ENCODE assay signal across 8 cellular contexts in the genomic region with DNA sequence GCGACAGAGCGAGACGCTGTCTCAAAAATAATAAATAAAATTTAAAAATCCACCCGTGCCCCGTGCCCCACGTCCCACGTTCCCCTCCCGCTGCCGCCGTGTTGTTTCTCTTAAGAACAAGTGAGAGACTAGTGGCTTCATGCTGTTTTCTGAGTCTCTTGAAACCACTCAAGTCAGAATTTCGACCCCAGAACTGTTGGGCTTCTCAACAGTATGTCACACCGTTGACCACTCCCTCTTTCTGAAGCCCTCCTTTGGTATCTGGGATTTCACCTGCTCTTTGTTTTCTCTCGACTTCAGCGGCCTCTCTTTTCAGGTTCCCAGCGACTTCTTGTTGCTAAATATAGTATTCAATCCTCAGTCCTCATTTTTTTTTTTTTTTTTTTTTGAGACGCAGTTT. TPM values are rescaled to one million over a fixed set of nuclear protein-coding genes. Genes with fewer than 3 reads are reported as not detected.
DNase-seq lines count a peak whose midpoint lies in the region; ATAC-seq and TF ChIP-seq lines count a peak whose summit lies in the region.

No MANE protein-coding gene starts in this region.

- no peaks in the 10 kb centered on the region for H3K9me3 Mint-ChIP-seq in T-helper 1 cell treated with Interleukin-12 subunit alpha and Interleukin-12 subunit beta and Interleukin-4 antibody, amounts not matched to agents 30 μg/mL and 1 μg/mL, for 36 hours
- H3K9me3 Mint-ChIP-seq in activated CD8-positive, alpha-beta T cell treated with anti-CD3 and anti-CD28 coated beads for 36 hours = no peaks in the 10 kb centered on the region

- intact Hi-C loops in activated CD8-positive, alpha-beta T cell treated with anti-CD3 and anti-CD28 coated beads for 36 hours (cut with micrococcal nuclease) = loop anchor here (5.0 kb wide), 1 partner anchor 51 kb away; no protein-coding TSS in a partner anchor

- H3K4me3 ChIP-seq in iPS-20b (ENCODE audit: low read length) (peak overlapping the region; percentile 88), subcutaneous abdominal adipose tissue (ENCODE audit: low read depth in 1 of 5, low read length in 5 of 5) (peak overlapping the region; percentile 85 to 94 (median 93))

- DNase-seq in T-helper 1 cell = no peak
- no peak for DNase-seq in activated CD8-positive, alpha-beta T cell treated with anti-CD3 and anti-CD28 coated beads for 36 hours
- no peak for DNase-seq in stimulated activated CD4-positive, alpha-beta T cell treated with anti-CD3 and anti-CD28 coated beads, Interleukin-4, amount 100 ng/mL, for 24 hours
- no peak for DNase-seq in activated CD4-positive, CD25-positive, alpha-beta regulatory T cell (lab: John Stamatoyannopoulos, UW)

- H3K4me1 ChIP-seq in iPS-20b (ENCODE audit: insufficient read depth, low read length) = no peaks in the 10 kb centered on the region
- H3K4me1 ChIP-seq in subcutaneous abdominal adipose tissue (ENCODE audit: control insufficient read depth in 5 of 5, insufficient read depth in 5 of 5, low read length in 5 of 5) = peaks cover 0 to 12% (median 11%) of the 10 kb centered on the region in 5 donors

- peaks cover 12% of the 10 kb centered on the region for H3K36me3 Mint-ChIP-seq in T-helper 1 cell treated with Interleukin-12 subunit alpha and Interleukin-12 subunit beta and Interleukin-4 antibody, amounts not matched to agents 30 μg/mL and 1 μg/mL, for 36 hours (ENCODE audit: low read depth)
- peaks cover 10% of the 10 kb centered on the region for H3K36me3 Mint-ChIP-seq in activated CD8-positive, alpha-beta T cell treated with anti-CD3 and anti-CD28 coated beads for 36 hours (ENCODE audit: low read depth)

- no peak for ATAC-seq in activated CD8-positive, alpha-beta T cell treated with anti-CD3 and anti-CD28 coated beads for 36 hours
- no peak for ATAC-seq in GM18511 (IDR thresholded peaks at IDR 0.05; ENCODE audit: unreplicated experiment)

- H3K27ac ChIP-seq in iPS-20b (ENCODE audit: low read length) (no peak overlapping the region), subcutaneous abdominal adipose tissue (ENCODE audit: low read depth, low read length) (no peak overlapping the region)

- H3K9ac ChIP-seq in iPS-20b (ENCODE audit: low read depth, low read length) (no peak overlapping the region; the same call in 1 of the 2 replicates), subcutaneous abdominal adipose tissue (ENCODE audit: low read length in 5 of 5) (peak overlapping the region in 3 of 5 donors; percentile 62 to 82 (median 66))

- POLR2A ChIA-PET in activated CD8-positive, alpha-beta T cell treated with anti-CD3 and anti-CD28 coated beads for 36 hours (lab: Charles Lee) = interaction anchor here (1.5 kb wide), 1 partner anchor 13 kb away, joined by 5 read pairs; no protein-coding TSS in a partner anchor

- H3K27ac Mint-ChIP-seq in T-helper 1 cell treated with Interleukin-12 subunit alpha and Interleukin-12 subunit beta and Interleukin-4 antibody, amounts not matched to agents 30 μg/mL and 1 μg/mL, for 36 hours = peak overlapping the region; percentile 80
- H3K27ac Mint-ChIP-seq in activated CD8-positive, alpha-beta T cell treated with anti-CD3 and anti-CD28 coated beads for 36 hours = peak overlapping the region; percentile 97

- CTCF ChIA-PET in activated CD8-positive, alpha-beta T cell treated with anti-CD3 and anti-CD28 coated beads for 36 hours (lab: Charles Lee) = interaction anchor here (1.2 kb wide), 1 partner anchor 20 kb away, joined by 3 read pairs; no protein-coding TSS in a partner anchor

- TF ChIP-seq CTCF in activated CD8-positive, alpha-beta T cell treated with anti-CD3 and anti-CD28 coated beads for 36 hours (IDR thresholded peaks at IDR 0.05) = no peak

- peaks cover 14% of the 10 kb centered on the region for H3K4me1 Mint-ChIP-seq in T-helper 1 cell treated with Interleukin-12 subunit alpha and Interleukin-12 subunit beta and Interleukin-4 antibody, amounts not matched to agents 30 μg/mL and 1 μg/mL, for 36 hours (ENCODE audit: low read depth)
- H3K4me1 Mint-ChIP-seq in activated CD8-positive, alpha-beta T cell treated with anti-CD3 and anti-CD28 coated beads for 36 hours (ENCODE audit: low read depth) = peaks cover 27% of the 10 kb centered on the region

- H3K36me3 ChIP-seq in iPS-20b (ENCODE audit: insufficient read depth, low read depth, low read length) = peaks cover 18% of the 10 kb centered on the region
- H3K36me3 ChIP-seq in subcutaneous abdominal adipose tissue (ENCODE audit: control insufficient read depth in 5 of 5, insufficient read depth in 5 of 5, low read length in 5 of 5) = peaks cover 2 to 21% (median 15%) of the 10 kb centered on the region in 5 donors

- H3K27me3 ChIP-seq in iPS-20b (ENCODE audit: insufficient read depth, low read length) (no peaks in the 10 kb centered on the region), subcutaneous abdominal adipose tissue (ENCODE audit: control insufficient read depth in 5 of 5, insufficient read depth in 4 of 5, low read length in 5 of 5) (no peaks in the 10 kb centered on the region)

- no peaks in the 10 kb centered on the region for H3K27me3 Mint-ChIP-seq in T-helper 1 cell treated with Interleukin-12 subunit alpha and Interleukin-12 subunit beta and Interleukin-4 antibody, amounts not matched to agents 30 μg/mL and 1 μg/mL, for 36 hours (ENCODE audit: low read depth)
- H3K27me3 Mint-ChIP-seq in activated CD8-positive, alpha-beta T cell treated with anti-CD3 and anti-CD28 coated beads for 36 hours = no peaks in the 10 kb centered on the region

- H3K9me3 ChIP-seq in iPS-20b (ENCODE audit: insufficient read depth, low read depth, low read length) (no peaks in the 10 kb centered on the region), subcutaneous abdominal adipose tissue (ENCODE audit: control insufficient read depth in 5 of 5, low read length in 5 of 5) (no peaks in the 10 kb centered on the region)

- H3K4me3 Mint-ChIP-seq in T-helper 1 cell treated with Interleukin-12 subunit alpha and Interleukin-12 subunit beta and Interleukin-4 antibody, amounts not matched to agents 30 μg/mL and 1 μg/mL, for 36 hours = peak overlapping the region; percentile 92
- H3K4me3 Mint-ChIP-seq in activated CD8-positive, alpha-beta T cell treated with anti-CD3 and anti-CD28 coated beads for 36 hours = peak overlapping the region; percentile 89

RNA-seq across cellular contexts. Expression of gene PPIL2, which starts 1.0 kb away (rescaled TPM):
- 10 to 100 TPM; 41.5 to 42.5 TPM for total RNA-seq in activated CD8-positive, alpha-beta T cell treated with anti-CD3 and anti-CD28 coated beads for 36 hours

RNA-seq across cellular contexts. Expression of gene SDF2L1, which starts 24.7 kb away (rescaled TPM):
- total RNA-seq in activated CD8-positive, alpha-beta T cell treated with anti-CD3 and anti-CD28 coated beads for 36 hours = 10 to 100 TPM; 38.6 to 41.3 TPM

RNA-seq across cellular contexts. Expression of gene CCDC116, which starts 34.2 kb away (rescaled TPM):
- total RNA-seq in activated CD8-positive, alpha-beta T cell treated with anti-CD3 and anti-CD28 coated beads for 36 hours = under 1 TPM in 1 of 2 experiments, not detected in 1; 0.45 TPM

RNA-seq across cellular contexts. Expression of gene YDJC, which starts 37.0 kb away (rescaled TPM):
- total RNA-seq in activated CD8-positive, alpha-beta T cell treated with anti-CD3 and anti-CD28 coated beads for 36 hours = 10 to 100 TPM; 60.1 to 64.9 TPM
